37 cellular contexts compared by ENCODE assay signal in the genomic region with DNA sequence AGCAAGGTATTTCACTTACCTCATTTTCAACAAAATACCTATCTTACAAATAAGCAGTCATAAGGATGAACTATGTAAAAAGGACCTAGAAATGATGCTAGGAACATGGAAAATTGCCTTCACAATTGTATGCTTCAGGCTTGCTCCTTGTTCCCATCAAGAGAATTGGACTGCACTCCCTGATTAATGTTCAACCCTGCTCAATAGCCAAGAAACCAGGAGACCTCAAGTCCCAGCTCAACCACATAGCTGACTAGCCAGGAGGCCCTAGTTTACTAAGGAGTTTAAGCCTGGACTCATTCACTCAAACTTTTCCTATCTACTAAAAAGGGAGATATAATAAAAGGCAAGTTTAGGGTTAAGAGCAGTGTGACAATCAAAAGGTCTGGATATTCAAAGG.
"Had no signal": no experiment of that assay in that cellular context is flagged by ENCODE, and none has a peak within 500 bp of the region (broad histone marks: within the 10 kb centered on the region; RNA-seq: fewer than 3 reads in every experiment).

No MANE protein-coding gene starts in this region.

- DNase-seq: activated B cell treated with CpG ODN at 0.5 μM for 24 hours; activated CD4-positive, alpha-beta memory T cell treated with anti-CD3 and anti-CD28 coated beads for 36 hours; activated CD4-positive, alpha-beta T cell treated with anti-CD3 and anti-CD28 coated beads for 4 hours; activated CD4-positive, alpha-beta T cell treated with anti-CD3 and anti-CD28 coated beads, Interleukin-2, amount 10 ng/mL, durations not matched to agents 24 days and 14 days; activated CD4-positive, alpha-beta T cell treated with anti-CD3 and anti-CD28 coated beads, Interleukin-2, amount 50 U/mL, for 1 hour; activated CD4-positive, alpha-beta T cell treated with anti-CD3 and anti-CD28 coated beads, Interleukin-2, amount 50 U/mL, for 4 hours; activated CD4-positive, CD25-positive, alpha-beta regulatory T cell treated with anti-CD3 and anti-CD28 coated beads, Interleukin-2, amount 50 U/mL, for 72 hours; activated CD8-positive, alpha-beta memory T cell treated with anti-CD3 and anti-CD28 coated beads, Interleukin-2, amount 50 U/mL, for 4 hours; activated CD8-positive, alpha-beta T cell treated with anti-CD3 and anti-CD28 coated beads for 36 hours; activated effector memory CD4-positive, alpha-beta T cell treated with anti-CD3 and anti-CD28 coated beads, Interleukin-2, amount 50 U/mL, for 16 hours; activated gamma-delta T cell treated with Interleukin-2 at 50 U/mL for 16 hours; activated naive CD4-positive, alpha-beta T cell; activated naive CD4-positive, alpha-beta T cell treated with anti-CD3 and anti-CD28 coated beads for 36 hours; activated naive CD4-positive, alpha-beta T cell treated with anti-CD3 and anti-CD28 coated beads, Interleukin-2, amount 50 U/mL, for 16 hours; activated naive CD8-positive, alpha-beta T cell treated with anti-CD3 and anti-CD28 coated beads for 36 hours; activated T-cell treated with anti-CD3 and anti-CD28 coated beads for 4 hours; activated T-cell treated with anti-CD3 and anti-CD28 coated beads, Interleukin-2, amount 50 U/mL, for 1 hour; activated T-cell treated with anti-CD3 and anti-CD28 coated beads, Interleukin-2, amount 50 U/mL, for 4 hours; activated T-cell treated with anti-CD3 and anti-CD28 coated beads, Interleukin-2, amount 50 U/mL, for 72 hours; adrenal gland; amniotic stem cell; aorta; caudate nucleus; T-helper 1 cell; T-helper 2 cell; T-helper 9 cell had no signal

- H3K27ac Mint-ChIP-seq: activated B cell treated with CpG ODN at 0.5 μM for 24 hours; activated CD4-positive, alpha-beta memory T cell treated with anti-CD3 and anti-CD28 coated beads for 36 hours; activated CD4-positive, alpha-beta T cell treated with anti-CD3 and anti-CD28 coated beads, Interleukin-2, amount 10 ng/mL, durations not matched to agents 24 days and 14 days; activated CD8-positive, alpha-beta T cell treated with anti-CD3 and anti-CD28 coated beads for 36 hours; activated naive CD4-positive, alpha-beta T cell treated with anti-CD3 and anti-CD28 coated beads for 36 hours; activated naive CD4-positive, alpha-beta T cell treated with anti-CD3 and anti-CD28 coated beads, Interleukin-2, amount 50 U/mL, for 72 hours; activated naive CD8-positive, alpha-beta T cell treated with anti-CD3 and anti-CD28 coated beads for 36 hours; activated T-cell treated with anti-CD3 and anti-CD28 coated beads, Interleukin-2, amount 50 U/mL, for 72 hours; activated T-helper 1 cell treated with anti-CD3 and anti-CD28 coated beads, Interleukin-12 subunit alpha, Interleukin-12 subunit beta, Interleukin-2, Interleukin-4 antibody, amounts not matched to agents 30 ng/mL and 10 ng/mL and 1 ng/mL, durations not matched to agents 14 hours and 24 hours and 36 hours; activated T-helper 17 cell treated with anti-CD3 and anti-CD28 coated beads, Interleukin-2, amount 50 U/mL, for 72 hours; brain; T-helper 1 cell treated with Interleukin-12 subunit alpha and Interleukin-12 subunit beta and Interleukin-4 antibody, amounts not matched to agents 30 μg/mL and 1 μg/mL, for 36 hours; T-helper 2 cell treated with Interferon-gamma antibody and Interleukin-4, amounts not matched to agents 5 μg/mL and 100 μg/mL, for 36 hours had no signal

- H3K27me3 ChIP-seq: cardiac muscle cell had no signal

- H3K27me3 Mint-ChIP-seq: activated B cell treated with CpG ODN at 0.5 μM for 24 hours; activated CD4-positive, alpha-beta memory T cell treated with anti-CD3 and anti-CD28 coated beads for 36 hours; activated naive CD8-positive, alpha-beta T cell treated with anti-CD3 and anti-CD28 coated beads for 36 hours; activated T-helper 17 cell treated with anti-CD3 and anti-CD28 coated beads, Interleukin-2, amount 50 U/mL, for 72 hours; brain; central memory CD8-positive, alpha-beta T cell had no signal

- H3K9me3 Mint-ChIP-seq: activated B cell treated with CpG ODN at 0.5 μM for 24 hours; activated CD4-positive, alpha-beta memory T cell treated with anti-CD3 and anti-CD28 coated beads for 36 hours; activated CD4-positive, alpha-beta T cell treated with anti-CD3 and anti-CD28 coated beads, Interleukin-2, amount 10 ng/mL, durations not matched to agents 24 days and 14 days; activated CD8-positive, alpha-beta T cell treated with anti-CD3 and anti-CD28 coated beads for 36 hours; activated naive CD4-positive, alpha-beta T cell treated with anti-CD3 and anti-CD28 coated beads for 36 hours; activated naive CD4-positive, alpha-beta T cell treated with anti-CD3 and anti-CD28 coated beads, Interleukin-2, amount 50 U/mL, for 72 hours; activated naive CD8-positive, alpha-beta T cell treated with anti-CD3 and anti-CD28 coated beads for 36 hours; activated T-cell treated with anti-CD3 and anti-CD28 coated beads, Interleukin-2, amount 50 U/mL, for 4 hours; activated T-cell treated with anti-CD3 and anti-CD28 coated beads, Interleukin-2, amount 50 U/mL, for 72 hours; activated T-helper 1 cell treated with anti-CD3 and anti-CD28 coated beads, Interleukin-12 subunit alpha, Interleukin-12 subunit beta, Interleukin-2, Interleukin-4 antibody, amounts not matched to agents 30 ng/mL and 10 ng/mL and 1 ng/mL, durations not matched to agents 14 hours and 24 hours and 36 hours; activated T-helper 17 cell treated with anti-CD3 and anti-CD28 coated beads, Interleukin-2, amount 50 U/mL, for 72 hours; brain; central memory CD8-positive, alpha-beta T cell; T-helper 1 cell treated with Interleukin-12 subunit alpha and Interleukin-12 subunit beta and Interleukin-4 antibody, amounts not matched to agents 30 μg/mL and 1 μg/mL, for 36 hours; T-helper 2 cell treated with Interferon-gamma antibody and Interleukin-4, amounts not matched to agents 5 μg/mL and 100 μg/mL, for 36 hours had no signal

- ATAC-seq: activated CD8-positive, alpha-beta T cell treated with anti-CD3 and anti-CD28 coated beads for 36 hours; activated naive CD4-positive, alpha-beta T cell treated with anti-CD3 and anti-CD28 coated beads, Interleukin-2, amount 50 U/mL, for 72 hours; activated T-cell treated with anti-CD3 and anti-CD28 coated beads, Interleukin-2, amount 50 U/mL, for 4 hours; activated T-cell treated with anti-CD3 and anti-CD28 coated beads, Interleukin-2, amount 50 U/mL, for 72 hours; activated T-helper 17 cell treated with anti-CD3 and anti-CD28 coated beads, Interleukin-2, amount 50 U/mL, for 72 hours had no signal

- H3K4me3 ChIP-seq: adrenal gland, cardiac muscle cell had no signal

- H3K4me3 Mint-ChIP-seq: activated B cell treated with CpG ODN at 0.5 μM for 24 hours; activated CD4-positive, alpha-beta memory T cell treated with anti-CD3 and anti-CD28 coated beads for 36 hours; activated CD4-positive, alpha-beta T cell treated with anti-CD3 and anti-CD28 coated beads, Interleukin-2, amount 10 ng/mL, durations not matched to agents 24 days and 14 days; activated CD8-positive, alpha-beta T cell treated with anti-CD3 and anti-CD28 coated beads for 36 hours; activated naive CD4-positive, alpha-beta T cell treated with anti-CD3 and anti-CD28 coated beads for 36 hours; activated naive CD8-positive, alpha-beta T cell treated with anti-CD3 and anti-CD28 coated beads for 36 hours; activated T-cell treated with anti-CD3 and anti-CD28 coated beads, Interleukin-2, amount 50 U/mL, for 4 hours; activated T-cell treated with anti-CD3 and anti-CD28 coated beads, Interleukin-2, amount 50 U/mL, for 72 hours; activated T-helper 1 cell treated with anti-CD3 and anti-CD28 coated beads, Interleukin-12 subunit alpha, Interleukin-12 subunit beta, Interleukin-2, Interleukin-4 antibody, amounts not matched to agents 30 ng/mL and 10 ng/mL and 1 ng/mL, durations not matched to agents 14 hours and 24 hours and 36 hours; activated T-helper 17 cell treated with anti-CD3 and anti-CD28 coated beads, Interleukin-2, amount 50 U/mL, for 72 hours; brain; central memory CD8-positive, alpha-beta T cell; T-helper 1 cell treated with Interleukin-12 subunit alpha and Interleukin-12 subunit beta and Interleukin-4 antibody, amounts not matched to agents 30 μg/mL and 1 μg/mL, for 36 hours; T-helper 2 cell treated with Interferon-gamma antibody and Interleukin-4, amounts not matched to agents 5 μg/mL and 100 μg/mL, for 36 hours had no signal

- H3K4me1 ChIP-seq: adrenal gland had no signal

- H3K36me3 Mint-ChIP-seq: activated CD4-positive, alpha-beta memory T cell treated with anti-CD3 and anti-CD28 coated beads for 36 hours; activated naive CD4-positive, alpha-beta T cell treated with anti-CD3 and anti-CD28 coated beads, Interleukin-2, amount 50 U/mL, for 72 hours; activated naive CD8-positive, alpha-beta T cell treated with anti-CD3 and anti-CD28 coated beads for 36 hours; brain had no signal

- H3K36me3 ChIP-seq: adrenal gland, cardiac muscle cell had no signal

- H3K4me1 Mint-ChIP-seq: activated B cell treated with CpG ODN at 0.5 μM for 24 hours; activated CD4-positive, alpha-beta T cell treated with anti-CD3 and anti-CD28 coated beads, Interleukin-2, amount 10 ng/mL, durations not matched to agents 24 days and 14 days; activated naive CD8-positive, alpha-beta T cell treated with anti-CD3 and anti-CD28 coated beads for 36 hours; activated T-helper 17 cell treated with anti-CD3 and anti-CD28 coated beads, Interleukin-2, amount 50 U/mL, for 72 hours; brain; central memory CD8-positive, alpha-beta T cell had no signal

- H3K27ac ChIP-seq: adrenal gland, cardiac muscle cell, VCaP had no signal

- FAIRE-seq: bronchial epithelial cell, TTC549 had no signal

- H3K9me3 ChIP-seq: adrenal gland had no signal
